1 cellular context compared by ENCODE assay signal in genomic region chr22:37254206-37254866, GRCh38.
TF ChIP-seq lines count a peak whose summit lies in the region.

No MANE protein-coding gene starts in this region.

TF ChIP-seq in HEK293, 187 proteins besides CTCF, POLR2A, EP300 and RAD21 (continued from another document):
- 0 out of 2 replicates have a peak, but pooled peaks have one; percentile 14 for TF ChIP-seq ZNF518A (tag by site-specific recombination; conservative IDR thresholded peaks at IDR 0.05; ENCODE audit: low read depth)
- 0 out of 2 replicates have a peak, but pooled peaks have one; percentile 7 for TF ChIP-seq PRDM10 (tag by site-specific recombination; IDR thresholded peaks at IDR 0.05)
- no peak for TF ChIP-seq ZNF449 (tag by site-specific recombination; IDR thresholded peaks at IDR 0.05)
- no peak for TF ChIP-seq ZNF174 (tag by site-specific recombination; IDR thresholded peaks at IDR 0.05)
- no peak for TF ChIP-seq ZBTB6 (tag by site-specific recombination; IDR thresholded peaks at IDR 0.05)
TF ChIP-seq in HEK293: peak in this region for 7.
